Comparison of ENCODE assay signal across 16 cellular contexts in genomic region chr2:192267484-192267883, GRCh38.
A peak's percentile ranks its signal among the peaks of the same experiment; 100 is the strongest.
DNase-seq lines count a peak whose midpoint lies in the region; ATAC-seq and TF ChIP-seq lines count a peak whose summit lies in the region.
"Had no signal": no experiment of that assay in that cellular context is flagged by ENCODE, and none has a peak within 500 bp of the region (broad histone marks: within the 10 kb centered on the region; RNA-seq: fewer than 3 reads in every experiment).

No MANE protein-coding gene starts in this region.

- H4K20me1 ChIP-seq in SK-N-SH (ENCODE audit: insufficient read depth): no peaks in the 10 kb centered on the region

- TF ChIP-seq RAD21 in SK-N-SH (IDR thresholded peaks at IDR 0.05; ENCODE audit: low read length): no peak

- H3K27me3 ChIP-seq in breast epithelium (no peaks in the 10 kb centered on the region), SK-N-SH (ENCODE audit: insufficient read depth) (no peaks in the 10 kb centered on the region), Caco-2 (replicated peaks; ENCODE audit: control insufficient read depth, insufficient read depth, low read length) (no peaks in the 10 kb centered on the region)
- H3K27me3 ChIP-seq in CD8-positive, alpha-beta T cell (ENCODE audit: insufficient read depth, low read length): no peaks in the 10 kb centered on the region
- H3K27me3 ChIP-seq: adrenal gland, upper lobe of left lung had no signal

- H3K9me3 Mint-ChIP-seq in MCF 10A (ENCODE audit: unreplicated experiment) (peaks cover 5% of the 10 kb centered on the region), Caco-2 (ENCODE audit: unreplicated experiment) (no peaks in the 10 kb centered on the region)
- H3K9me3 Mint-ChIP-seq in CD8-positive, alpha-beta T cell: no peaks in the 10 kb centered on the region

- peak in 1 of 2 experiments; percentile 60; a peak in 1 of 4 replicates for TF ChIP-seq EP300 in SK-N-SH (IDR thresholded peaks at IDR 0.05; ENCODE audit: borderline replicate concordance in 1 of 2, low read depth in 1 of 2, low read length in 1 of 2)

- H3K4me1 ChIP-seq in breast epithelium (no peaks in the 10 kb centered on the region), SK-N-SH (ENCODE audit: control insufficient read depth in 1 of 2, insufficient read depth in 2 of 2, low read depth in 1 of 2, low read length in 1 of 2) (peaks cover 0 to 23% of the 10 kb centered on the region in 2 experiments; a peak in 1 of 4 replicates), Caco-2 (no peaks in the 10 kb centered on the region)
- H3K4me1 ChIP-seq in CD8-positive, alpha-beta T cell (ENCODE audit: insufficient read depth, low read length): no peaks in the 10 kb centered on the region
- H3K4me1 ChIP-seq: adrenal gland, upper lobe of left lung had no signal

- peak overlapping the region; percentile 69 for H2AFZ ChIP-seq in SK-N-SH (ENCODE audit: low read depth)

- no peak for TF ChIP-seq CTCF in MCF 10A (IDR thresholded peaks at IDR 0.05; ENCODE audit: unreplicated experiment)
- no peak for TF ChIP-seq CTCF in breast epithelium (IDR thresholded peaks at IDR 0.05)
- TF ChIP-seq CTCF in SK-N-SH (IDR thresholded peaks at IDR 0.05): no peak
- no peak for TF ChIP-seq CTCF in CD8-positive, alpha-beta T cell (IDR thresholded peaks at IDR 0.05)
- no peak for TF ChIP-seq CTCF in Caco-2 (IDR thresholded peaks at IDR 0.05; ENCODE audit: insufficient read depth in 1 of 2, low read depth in 1 of 2, low read length in 1 of 2, severe bottlenecking in 1 of 2, unreplicated experiment in 1 of 2)

- DNase-seq in MCF 10A (ENCODE audit: unreplicated experiment) (peak; percentile 75), breast epithelium (ENCODE audit: low spot score in 2 of 2) (no peak), SK-N-SH (no peak), fibroblast of gingiva (ENCODE audit: low read depth) (peak; percentile 71), stromal cell of bone marrow (ENCODE audit: low read depth) (peak; percentile 75), NCI-H510A (lab: John Stamatoyannopoulos, UW) (no peak), Caco-2 (no peak)
- no peak for DNase-seq in CD8-positive, alpha-beta T cell
- DNase-seq: adrenal gland, GF-D8, kidney, NCI-H1092, NCI-H524, upper lobe of left lung, WERI-Rb-1 had no signal

- H3K79me2 ChIP-seq in SK-N-SH (ENCODE audit: insufficient read depth): no peaks in the 10 kb centered on the region

- H3K27ac Mint-ChIP-seq in MCF 10A (ENCODE audit: low read depth, unreplicated experiment) (peak overlapping the region; percentile 83), Caco-2 (ENCODE audit: unreplicated experiment) (no peak overlapping the region)
- H3K27ac Mint-ChIP-seq in CD8-positive, alpha-beta T cell: no peak overlapping the region

- H3K27ac ChIP-seq in breast epithelium (no peak overlapping the region), SK-N-SH (ENCODE audit: low read depth in 2 of 2, low read length in 1 of 2) (peak overlapping the region in 1 of 2 experiments; percentile 83; a peak in 2 of 4 replicates)
- no peak overlapping the region for H3K27ac ChIP-seq in CD8-positive, alpha-beta T cell (ENCODE audit: low read depth, low read length)
- H3K27ac ChIP-seq: adrenal gland, upper lobe of left lung, WERI-Rb-1 had no signal

- H3K9me3 ChIP-seq in breast epithelium (no peaks in the 10 kb centered on the region), SK-N-SH (no peaks in the 10 kb centered on the region), Caco-2 (no peaks in the 10 kb centered on the region)
- no peaks in the 10 kb centered on the region for H3K9me3 ChIP-seq in CD8-positive, alpha-beta T cell (ENCODE audit: low read length)
- H3K9me3 ChIP-seq: adrenal gland, upper lobe of left lung had no signal

- no peaks in the 10 kb centered on the region for H3K9me2 ChIP-seq in SK-N-SH

- H3K9ac ChIP-seq in SK-N-SH: peak overlapping the region; percentile 43; the same call in 1 of the 2 replicates

- CTCF ChIA-PET in MCF 10A (lab: Yijun Ruan, JAX) (interaction anchor here (0.6 to 0.9 kb wide), 2 partner anchors 10 to 693 kb away, joined by 3 read pairs; no protein-coding TSS in a partner anchor), SK-N-SH (lab: Yijun Ruan, JAX) (no interaction called here), Caco-2 (lab: Charles Lee) (no interaction called here)
- CTCF ChIA-PET in CD8-positive, alpha-beta T cell (lab: Charles Lee): no interaction called here

- BruUV-seq in MCF 10A (replicated peaks; lab: Mats Ljungman, UMichigan) (no TSS peak), Caco-2 (replicated peaks; lab: Mats Ljungman, UMichigan) (no TSS peak)

- H3K4me3 ChIP-seq in breast epithelium (no peak overlapping the region), SK-N-SH (ENCODE audit: low read depth in 2 of 2, low read length in 1 of 2) (no peak overlapping the region), Caco-2 (ENCODE audit: low read depth, low read length) (no peak overlapping the region)
- H3K4me3 ChIP-seq in CD8-positive, alpha-beta T cell (ENCODE audit: low read depth, low read length): no peak overlapping the region
- H3K4me3 ChIP-seq: adrenal gland, smooth muscle cell, upper lobe of left lung had no signal

- H3F3A ChIP-seq in SK-N-SH (replicated peaks; ENCODE audit: insufficient read depth): peaks cover 9% of the 10 kb centered on the region

- TF ChIP-seq POLR2A in breast epithelium (IDR thresholded peaks at IDR 0.05): no peak

- no peaks in the 10 kb centered on the region for H3K36me3 Mint-ChIP-seq in MCF 10A (ENCODE audit: insufficient read depth, unreplicated experiment)
- H3K36me3 Mint-ChIP-seq in CD8-positive, alpha-beta T cell: no peaks in the 10 kb centered on the region
- H3K36me3 Mint-ChIP-seq in Caco-2 (ENCODE audit: insufficient read depth, unreplicated experiment): no peaks in the 10 kb centered on the region

- H3K4me3 Mint-ChIP-seq in MCF 10A (ENCODE audit: unreplicated experiment) (no peak overlapping the region), Caco-2 (ENCODE audit: unreplicated experiment) (no peak overlapping the region)
- no peak overlapping the region for H3K4me3 Mint-ChIP-seq in CD8-positive, alpha-beta T cell

- no peak for ATAC-seq in CD8-positive, alpha-beta T cell

- POLR2A ChIA-PET in MCF 10A (lab: Yijun Ruan, JAX): interaction anchor here (0.7 to 1.5 kb wide), 3 partner anchors 16 to 373 kb away, joined by 3 to 4 read pairs (median 4); no protein-coding TSS in a partner anchor
- POLR2A ChIA-PET in SK-N-SH (lab: Yijun Ruan, JAX): no interaction called here
- POLR2A ChIA-PET in CD8-positive, alpha-beta T cell (lab: Charles Lee): no interaction called here
- POLR2A ChIA-PET in Caco-2 (lab: Charles Lee): no interaction called here

- H3K27me3 Mint-ChIP-seq in MCF 10A (ENCODE audit: insufficient read depth, unreplicated experiment) (no peaks in the 10 kb centered on the region), Caco-2 (ENCODE audit: insufficient read depth, unreplicated experiment) (no peaks in the 10 kb centered on the region)
- H3K27me3 Mint-ChIP-seq in CD8-positive, alpha-beta T cell (ENCODE audit: low read depth): no peaks in the 10 kb centered on the region

- H3K36me3 ChIP-seq in breast epithelium (no peaks in the 10 kb centered on the region), SK-N-SH (replicated peaks in 1 of 2; ENCODE audit: control insufficient read depth in 1 of 2, insufficient read depth in 2 of 2, low read length in 1 of 2) (no peaks in the 10 kb centered on the region), Caco-2 (ENCODE audit: control insufficient read depth, insufficient read depth, low read length) (no peaks in the 10 kb centered on the region)
- H3K36me3 ChIP-seq in CD8-positive, alpha-beta T cell (ENCODE audit: insufficient read depth, low read length): no peaks in the 10 kb centered on the region
- H3K36me3 ChIP-seq: adrenal gland, upper lobe of left lung, WERI-Rb-1 had no signal

- intact Hi-C loops in MCF 10A (cut with micrococcal nuclease) (no loop called here), breast epithelium (cut with DNase I; ENCODE audit: low total_unique reads) (no loop called here), Caco-2 (cut with micrococcal nuclease; ENCODE audit: unreplicated experiment) (no loop called here)
- intact Hi-C loops in CD8-positive, alpha-beta T cell (cut with DNase I, micrococcal nuclease): no loop called here

- H3K4me2 ChIP-seq in SK-N-SH: peak overlapping the region; percentile 48; the same call in 1 of the 2 replicates
- H3K4me2 ChIP-seq: smooth muscle cell had no signal

- H3K4me1 Mint-ChIP-seq in MCF 10A (ENCODE audit: insufficient read depth, unreplicated experiment) (peaks cover 12% of the 10 kb centered on the region), Caco-2 (ENCODE audit: low read depth, unreplicated experiment) (no peaks in the 10 kb centered on the region)
- no peaks in the 10 kb centered on the region for H3K4me1 Mint-ChIP-seq in CD8-positive, alpha-beta T cell (ENCODE audit: low read depth)

TF ChIP-seq in SK-N-SH, 30 proteins besides CTCF, POLR2A, EP300 and RAD21 (continues in another document):
- TF ChIP-seq GABPA (IDR thresholded peaks at IDR 0.05; ENCODE audit: low read depth) (peak; percentile 27; the same call in 1 of the 2 replicates), TEAD4 (IDR thresholded peaks at IDR 0.05; ENCODE audit: borderline replicate concordance, insufficient read depth) (peak; percentile 40; the same call in 1 of the 2 replicates), POLR2AphosphoS5 (IDR thresholded peaks at IDR 0.05; ENCODE audit: low read depth, low read length) (no peak), PBX3 (IDR thresholded peaks at IDR 0.05) (peak; percentile 48), FOSL2 (IDR thresholded peaks at IDR 0.05; ENCODE audit: borderline replicate concordance, low read depth) (peak; percentile 87), MEF2A (IDR thresholded peaks at IDR 0.05; ENCODE audit: borderline replicate concordance, low read depth) (peak; percentile 68; the same call in 1 of the 2 replicates)
- TF ChIP-seq, protein P1, sequence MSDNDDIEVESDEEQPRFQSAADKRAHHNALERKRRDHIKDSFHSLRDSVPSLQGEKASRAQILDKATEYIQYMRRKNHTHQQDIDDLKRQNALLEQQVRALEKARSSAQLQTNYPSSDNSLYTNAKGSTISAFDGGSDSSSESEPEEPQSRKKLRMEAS (IDR thresholded peaks at IDR 0.05; ENCODE audit: low read depth): no peak

Comparison
In these comparisons a context has a peak if more than half of its experiments do, and no peak if none do; other contexts are left out.
1. DNase-seq: peak in MCF 10A (single experiment), fibroblast of gingiva (single experiment) and stromal cell of bone marrow (single experiment); none in breast epithelium (0 of 2), SK-N-SH (single experiment), CD8-positive, alpha-beta T cell (0 of 7), NCI-H510A (single experiment) and Caco-2 (0 of 2).